1 cellular context compared by ENCODE assay signal in genomic region chr20:63295846-63296245, GRCh38.
TF ChIP-seq lines count a peak whose summit lies in the region.

No MANE protein-coding gene starts in this region.

TF ChIP-seq in WTC11, 78 proteins besides CTCF, POLR2A, EP300 and RAD21 (continued from another document):
- no peak for TF ChIP-seq ZNF281 (CRISPR knock-in tag; IDR thresholded peaks at IDR 0.05)
- no peak for TF ChIP-seq ZSCAN18 (CRISPR knock-in tag; IDR thresholded peaks at IDR 0.05)
- TF ChIP-seq, protein P1, sequence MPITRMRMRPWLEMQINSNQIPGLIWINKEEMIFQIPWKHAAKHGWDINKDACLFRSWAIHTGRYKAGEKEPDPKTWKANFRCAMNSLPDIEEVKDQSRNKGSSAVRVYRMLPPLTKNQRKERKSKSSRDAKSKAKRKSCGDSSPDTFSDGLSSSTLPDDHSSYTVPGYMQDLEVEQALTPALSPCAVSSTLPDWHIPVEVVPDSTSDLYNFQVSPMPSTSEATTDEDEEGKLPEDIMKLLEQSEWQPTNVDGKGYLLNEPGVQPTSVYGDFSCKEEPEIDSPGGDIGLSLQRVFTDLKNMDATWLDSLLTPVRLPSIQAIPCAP (CRISPR knock-in tag; IDR thresholded peaks at IDR 0.05) = no peak
- TF ChIP-seq ZNF138 (CRISPR knock-in tag; conservative IDR thresholded peaks at IDR 0.05) = no peak
- TF ChIP-seq ZNF671 (CRISPR knock-in tag; IDR thresholded peaks at IDR 0.05) = no peak
- TF ChIP-seq, protein P2, sequence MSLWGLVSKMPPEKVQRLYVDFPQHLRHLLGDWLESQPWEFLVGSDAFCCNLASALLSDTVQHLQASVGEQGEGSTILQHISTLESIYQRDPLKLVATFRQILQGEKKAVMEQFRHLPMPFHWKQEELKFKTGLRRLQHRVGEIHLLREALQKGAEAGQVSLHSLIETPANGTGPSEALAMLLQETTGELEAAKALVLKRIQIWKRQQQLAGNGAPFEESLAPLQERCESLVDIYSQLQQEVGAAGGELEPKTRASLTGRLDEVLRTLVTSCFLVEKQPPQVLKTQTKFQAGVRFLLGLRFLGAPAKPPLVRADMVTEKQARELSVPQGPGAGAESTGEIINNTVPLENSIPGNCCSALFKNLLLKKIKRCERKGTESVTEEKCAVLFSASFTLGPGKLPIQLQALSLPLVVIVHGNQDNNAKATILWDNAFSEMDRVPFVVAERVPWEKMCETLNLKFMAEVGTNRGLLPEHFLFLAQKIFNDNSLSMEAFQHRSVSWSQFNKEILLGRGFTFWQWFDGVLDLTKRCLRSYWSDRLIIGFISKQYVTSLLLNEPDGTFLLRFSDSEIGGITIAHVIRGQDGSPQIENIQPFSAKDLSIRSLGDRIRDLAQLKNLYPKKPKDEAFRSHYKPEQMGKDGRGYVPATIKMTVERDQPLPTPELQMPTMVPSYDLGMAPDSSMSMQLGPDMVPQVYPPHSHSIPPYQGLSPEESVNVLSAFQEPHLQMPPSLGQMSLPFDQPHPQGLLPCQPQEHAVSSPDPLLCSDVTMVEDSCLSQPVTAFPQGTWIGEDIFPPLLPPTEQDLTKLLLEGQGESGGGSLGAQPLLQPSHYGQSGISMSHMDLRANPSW (CRISPR knock-in tag; conservative IDR thresholded peaks at IDR 0.05; ENCODE audit: low read depth) = 0 out of 2 replicates have a peak, but pooled peaks have one; percentile 72
- no peak for TF ChIP-seq USF1 (CRISPR knock-in tag; IDR thresholded peaks at IDR 0.05)
- TF ChIP-seq, protein P3, sequence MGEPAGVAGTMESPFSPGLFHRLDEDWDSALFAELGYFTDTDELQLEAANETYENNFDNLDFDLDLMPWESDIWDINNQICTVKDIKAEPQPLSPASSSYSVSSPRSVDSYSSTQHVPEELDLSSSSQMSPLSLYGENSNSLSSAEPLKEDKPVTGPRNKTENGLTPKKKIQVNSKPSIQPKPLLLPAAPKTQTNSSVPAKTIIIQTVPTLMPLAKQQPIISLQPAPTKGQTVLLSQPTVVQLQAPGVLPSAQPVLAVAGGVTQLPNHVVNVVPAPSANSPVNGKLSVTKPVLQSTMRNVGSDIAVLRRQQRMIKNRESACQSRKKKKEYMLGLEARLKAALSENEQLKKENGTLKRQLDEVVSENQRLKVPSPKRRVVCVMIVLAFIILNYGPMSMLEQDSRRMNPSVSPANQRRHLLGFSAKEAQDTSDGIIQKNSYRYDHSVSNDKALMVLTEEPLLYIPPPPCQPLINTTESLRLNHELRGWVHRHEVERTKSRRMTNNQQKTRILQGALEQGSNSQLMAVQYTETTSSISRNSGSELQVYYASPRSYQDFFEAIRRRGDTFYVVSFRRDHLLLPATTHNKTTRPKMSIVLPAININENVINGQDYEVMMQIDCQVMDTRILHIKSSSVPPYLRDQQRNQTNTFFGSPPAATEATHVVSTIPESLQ (CRISPR knock-in tag; IDR thresholded peaks at IDR 0.05) = no peak
- TF ChIP-seq TP53 (CRISPR knock-in tag; IDR thresholded peaks at IDR 0.05) = peak; percentile 40; the same call in 1 of the 2 replicates
- no peak for TF ChIP-seq ZBTB43 (CRISPR knock-in tag; IDR thresholded peaks at IDR 0.05)
- TF ChIP-seq JAZF1 (CRISPR knock-in tag; IDR thresholded peaks at IDR 0.05) = no peak
- TF ChIP-seq JUN (CRISPR knock-in tag; IDR thresholded peaks at IDR 0.05) = no peak
- TF ChIP-seq GRHL2 (CRISPR knock-in tag; IDR thresholded peaks at IDR 0.05; ENCODE audit: insufficient replicate concordance, severe bottlenecking) = no peak
- TF ChIP-seq MYBL2 (CRISPR knock-in tag; IDR thresholded peaks at IDR 0.05) = no peak
- no peak for TF ChIP-seq SMAD4 (CRISPR knock-in tag; IDR thresholded peaks at IDR 0.05)
- TF ChIP-seq ZNF425 (CRISPR knock-in tag; conservative IDR thresholded peaks at IDR 0.05) = no peak
- TF ChIP-seq ZNF532 (CRISPR knock-in tag; IDR thresholded peaks at IDR 0.05; ENCODE audit: borderline replicate concordance) = no peak
- TF ChIP-seq, protein P4, sequence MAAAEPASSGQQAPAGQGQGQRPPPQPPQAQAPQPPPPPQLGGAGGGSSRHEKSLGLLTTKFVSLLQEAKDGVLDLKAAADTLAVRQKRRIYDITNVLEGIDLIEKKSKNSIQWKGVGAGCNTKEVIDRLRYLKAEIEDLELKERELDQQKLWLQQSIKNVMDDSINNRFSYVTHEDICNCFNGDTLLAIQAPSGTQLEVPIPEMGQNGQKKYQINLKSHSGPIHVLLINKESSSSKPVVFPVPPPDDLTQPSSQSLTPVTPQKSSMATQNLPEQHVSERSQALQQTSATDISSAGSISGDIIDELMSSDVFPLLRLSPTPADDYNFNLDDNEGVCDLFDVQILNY (CRISPR knock-in tag; IDR thresholded peaks at IDR 0.05) = no peak
- TF ChIP-seq CREB1 (CRISPR knock-in tag; IDR thresholded peaks at IDR 0.05) = no peak
- 0 out of 2 replicates have a peak, but pooled peaks have one; percentile 17 for TF ChIP-seq USF2 (CRISPR knock-in tag; IDR thresholded peaks at IDR 0.05)
- TF ChIP-seq, protein P5, sequence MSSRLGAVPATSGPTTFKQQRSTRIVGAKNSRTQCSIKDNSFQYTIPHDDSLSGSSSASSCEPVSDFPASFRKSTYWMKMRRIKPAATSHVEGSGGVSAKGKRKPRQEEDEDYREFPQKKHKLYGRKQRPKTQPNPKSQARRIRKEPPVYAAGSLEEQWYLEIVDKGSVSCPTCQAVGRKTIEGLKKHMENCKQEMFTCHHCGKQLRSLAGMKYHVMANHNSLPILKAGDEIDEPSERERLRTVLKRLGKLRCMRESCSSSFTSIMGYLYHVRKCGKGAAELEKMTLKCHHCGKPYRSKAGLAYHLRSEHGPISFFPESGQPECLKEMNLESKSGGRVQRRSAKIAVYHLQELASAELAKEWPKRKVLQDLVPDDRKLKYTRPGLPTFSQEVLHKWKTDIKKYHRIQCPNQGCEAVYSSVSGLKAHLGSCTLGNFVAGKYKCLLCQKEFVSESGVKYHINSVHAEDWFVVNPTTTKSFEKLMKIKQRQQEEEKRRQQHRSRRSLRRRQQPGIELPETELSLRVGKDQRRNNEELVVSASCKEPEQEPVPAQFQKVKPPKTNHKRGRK (CRISPR knock-in tag; IDR thresholded peaks at IDR 0.05; ENCODE audit: borderline replicate concordance) = no peak
- no peak for TF ChIP-seq TCF7 (CRISPR knock-in tag; IDR thresholded peaks at IDR 0.05; ENCODE audit: low read depth)
- TF ChIP-seq, protein P6, sequence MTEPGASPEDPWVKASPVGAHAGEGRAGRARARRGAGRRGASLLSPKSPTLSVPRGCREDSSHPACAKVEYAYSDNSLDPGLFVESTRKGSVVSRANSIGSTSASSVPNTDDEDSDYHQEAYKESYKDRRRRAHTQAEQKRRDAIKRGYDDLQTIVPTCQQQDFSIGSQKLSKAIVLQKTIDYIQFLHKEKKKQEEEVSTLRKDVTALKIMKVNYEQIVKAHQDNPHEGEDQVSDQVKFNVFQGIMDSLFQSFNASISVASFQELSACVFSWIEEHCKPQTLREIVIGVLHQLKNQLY (CRISPR knock-in tag; IDR thresholded peaks at IDR 0.05) = no peak
TF ChIP-seq in WTC11: peak in this region for 4.
